32 cellular contexts compared by ENCODE assay signal in the genomic region with DNA sequence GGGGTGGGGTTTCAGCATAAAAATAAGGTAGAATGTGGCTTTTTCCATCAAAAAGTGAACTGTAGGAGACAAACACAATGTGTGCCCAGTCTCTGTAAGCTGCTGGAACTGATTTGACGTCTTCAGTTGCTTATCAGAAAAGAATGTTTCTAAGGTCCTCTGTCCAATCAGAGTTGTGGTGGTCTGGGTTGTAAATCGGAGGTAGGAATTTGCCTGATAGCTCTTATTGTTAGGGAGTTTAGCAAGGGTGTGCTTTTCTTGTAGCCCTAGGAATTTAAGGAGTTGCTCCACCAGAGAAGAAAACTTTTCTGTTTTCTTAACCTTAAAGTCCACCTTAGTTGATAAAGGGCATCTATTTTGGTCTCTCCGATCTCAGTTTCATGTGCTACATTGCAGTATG. TPM values are rescaled to one million over a fixed set of nuclear protein-coding genes. Genes with fewer than 3 reads are reported as not detected.
"Had no signal": no experiment of that assay in that cellular context is flagged by ENCODE, and none has a peak within 500 bp of the region (broad histone marks: within the 10 kb centered on the region; RNA-seq: fewer than 3 reads in every experiment).

No MANE protein-coding gene starts in this region.

- H3K27ac Mint-ChIP-seq: activated naive CD8-positive, alpha-beta T cell treated with anti-CD3 and anti-CD28 coated beads for 36 hours; activated T-cell treated with anti-CD3 and anti-CD28 coated beads, Interleukin-2, amount 50 U/mL, for 72 hours; brain; dendritic cell treated with granulocyte-macrophage colony-stimulating factor and Interleukin-4, amounts not matched to agents 40 ng/mL and 50 ng/mL, for 4 days; natural killer cell had no signal

- H3K36me3 Mint-ChIP-seq: activated naive CD8-positive, alpha-beta T cell treated with anti-CD3 and anti-CD28 coated beads for 36 hours; brain; natural killer cell had no signal

- H3K4me3 ChIP-seq: adrenal gland, ascending aorta, esophagus squamous epithelium, gastrocnemius medialis, right lobe of liver, testis had no signal

- H3K27ac ChIP-seq: adrenal gland, ascending aorta, esophagus squamous epithelium, gastrocnemius medialis, right lobe of liver, testis had no signal

- DNase-seq: activated CD4-positive, alpha-beta T cell treated with anti-CD3 and anti-CD28 coated beads for 4 hours; activated CD4-positive, alpha-beta T cell treated with anti-CD3 and anti-CD28 coated beads, Interleukin-2, amount 50 U/mL, for 4 hours; activated CD4-positive, CD25-positive, alpha-beta regulatory T cell; activated effector memory CD4-positive, alpha-beta T cell treated with Interleukin-2 at 50 U/mL for 16 hours; activated naive CD4-positive, alpha-beta T cell treated with Interleukin-2 at 50 U/mL for 16 hours; activated naive CD8-positive, alpha-beta T cell treated with anti-CD3 and anti-CD28 coated beads for 36 hours; activated T-cell treated with anti-CD3 and anti-CD28 coated beads for 4 hours; activated T-cell treated with anti-CD3 and anti-CD28 coated beads, Interleukin-2, amount 50 U/mL, for 72 hours; central memory CD4-positive, alpha-beta T cell; esophagus squamous epithelium; gastrocnemius medialis; glutamatergic neuron; islet precursor cell; left cardiac atrium; natural killer cell; right lobe of liver; stimulated activated CD4-positive, alpha-beta T cell treated with anti-CD3 and anti-CD28 coated beads, Interleukin-12 subunit alpha, Interleukin-12 subunit beta, amount 100 ng/mL, for 4 hours; stimulated activated CD4-positive, alpha-beta T cell treated with anti-CD3 and anti-CD28 coated beads, Interleukin-4, amount 100 ng/mL, for 1 hour; stimulated activated naive CD8-positive, alpha-beta T cell treated with anti-CD3 and anti-CD28 coated beads, Interleukin-15, Interleukin-2, amounts not matched to agents 100 U/mL and 50 U/mL, for 24 hours; testis; trophoblast cell had no signal

- H3K27me3 ChIP-seq: adrenal gland, ascending aorta, gastrocnemius medialis, right lobe of liver, testis had no signal

- H3K27me3 Mint-ChIP-seq: activated naive CD8-positive, alpha-beta T cell treated with anti-CD3 and anti-CD28 coated beads for 36 hours had no signal

- H3K4me1 Mint-ChIP-seq: activated naive CD8-positive, alpha-beta T cell treated with anti-CD3 and anti-CD28 coated beads for 36 hours; natural killer cell had no signal

- ATAC-seq: activated T-cell treated with anti-CD3 and anti-CD28 coated beads, Interleukin-2, amount 50 U/mL, for 72 hours; gastrocnemius medialis; left cardiac atrium; natural killer cell; right lobe of liver; stimulated activated naive CD8-positive, alpha-beta T cell treated with anti-CD3 and anti-CD28 coated beads, Interleukin-15, Interleukin-2, amounts not matched to agents 100 U/mL and 50 U/mL, for 24 hours had no signal

- H3K9me3 ChIP-seq: adrenal gland, ascending aorta, esophagus squamous epithelium, gastrocnemius medialis, right lobe of liver, testis had no signal

- H3K9me3 Mint-ChIP-seq: activated naive CD8-positive, alpha-beta T cell treated with anti-CD3 and anti-CD28 coated beads for 36 hours; activated T-cell treated with anti-CD3 and anti-CD28 coated beads, Interleukin-2, amount 50 U/mL, for 72 hours; brain; dendritic cell treated with granulocyte-macrophage colony-stimulating factor and Interleukin-4, amounts not matched to agents 40 ng/mL and 50 ng/mL, for 4 days; natural killer cell had no signal

- H3K36me3 ChIP-seq: adrenal gland, ascending aorta, esophagus squamous epithelium, gastrocnemius medialis, right lobe of liver had no signal

- H3K4me1 ChIP-seq: ascending aorta, gastrocnemius medialis, right lobe of liver, testis had no signal

- H3K4me3 Mint-ChIP-seq: activated naive CD8-positive, alpha-beta T cell treated with anti-CD3 and anti-CD28 coated beads for 36 hours; activated T-cell treated with anti-CD3 and anti-CD28 coated beads, Interleukin-2, amount 50 U/mL, for 72 hours; brain; dendritic cell treated with granulocyte-macrophage colony-stimulating factor and Interleukin-4, amounts not matched to agents 40 ng/mL and 50 ng/mL, for 4 days; natural killer cell had no signal

RNA-seq across cellular contexts. Expression of a gene that starts 10.4 kb away (rescaled TPM):
- total RNA-seq: activated naive CD8-positive, alpha-beta T cell treated with anti-CD3 and anti-CD28 coated beads for 36 hours; activated T-cell treated with anti-CD3 and anti-CD28 coated beads, Interleukin-2, amount 50 U/mL, for 72 hours; adrenal gland; ascending aorta; esophagus squamous epithelium; gastrocnemius medialis; left cardiac atrium; liver; mononuclear cell; natural killer cell; osteoblast; posterior vena cava; renal cortical epithelial cell; right lobe of liver; skeletal muscle tissue; T-helper 1 cell treated with Interleukin-12 subunit alpha and Interleukin-12 subunit beta and Interleukin-4 antibody, amounts not matched to agents 30 ng/mL and 1 ng/mL, for 36 hours had no signal
- polyA plus RNA-seq: adrenal gland, liver had no signal

RNA-seq across cellular contexts. Expression of a gene that starts 24.8 kb away (rescaled TPM):
- total RNA-seq: activated naive CD8-positive, alpha-beta T cell treated with anti-CD3 and anti-CD28 coated beads for 36 hours; activated T-cell treated with anti-CD3 and anti-CD28 coated beads, Interleukin-2, amount 50 U/mL, for 72 hours; T-helper 1 cell treated with Interleukin-12 subunit alpha and Interleukin-12 subunit beta and Interleukin-4 antibody, amounts not matched to agents 30 ng/mL and 1 ng/mL, for 36 hours had no signal
